30 cellular contexts compared by ENCODE assay signal in the genomic region with DNA sequence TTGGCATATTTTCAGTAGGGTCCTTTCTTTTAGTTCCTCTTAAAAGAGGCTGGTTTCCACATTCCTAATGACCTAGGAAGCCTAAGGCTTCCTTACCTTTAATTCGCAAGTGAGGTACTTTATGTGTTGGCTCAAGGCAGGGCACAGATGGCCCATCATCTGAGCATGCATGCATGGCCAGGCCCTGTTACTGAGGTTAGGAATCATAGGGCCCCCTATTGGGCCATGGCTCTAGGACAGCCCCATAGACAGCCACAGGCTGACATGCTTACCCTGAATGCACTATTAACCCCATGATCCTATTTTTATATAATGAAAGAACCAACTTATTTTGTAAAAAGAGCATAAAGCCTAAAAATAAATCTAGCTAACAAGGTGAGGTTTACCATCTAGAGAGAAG.
"Had no signal": no experiment of that assay in that cellular context is flagged by ENCODE, and none has a peak within 500 bp of the region (broad histone marks: within the 10 kb centered on the region; RNA-seq: fewer than 3 reads in every experiment).

No MANE protein-coding gene starts in this region.

- H3K4me1 Mint-ChIP-seq: activated CD8-positive, alpha-beta memory T cell treated with anti-CD3 and anti-CD28 coated beads, Interleukin-2, amount 10 ng/mL, durations not matched to agents 7 days and 5 days; T-cell had no signal

- H3K36me3 Mint-ChIP-seq: activated CD8-positive, alpha-beta memory T cell treated with anti-CD3 and anti-CD28 coated beads, Interleukin-2, amount 10 ng/mL, durations not matched to agents 7 days and 5 days; activated naive CD8-positive, alpha-beta T cell; T-cell had no signal

- H3K27me3 Mint-ChIP-seq: activated CD8-positive, alpha-beta memory T cell treated with anti-CD3 and anti-CD28 coated beads, Interleukin-2, amount 10 ng/mL, durations not matched to agents 7 days and 5 days; activated naive CD8-positive, alpha-beta T cell; activated T-cell treated with anti-CD3 and anti-CD28 coated beads, Interleukin-2, amount 50 U/mL, for 24 hours; T-cell had no signal

- H3K27ac Mint-ChIP-seq: activated CD8-positive, alpha-beta memory T cell treated with anti-CD3 and anti-CD28 coated beads, Interleukin-2, amount 10 ng/mL, durations not matched to agents 7 days and 5 days; activated naive CD4-positive, alpha-beta T cell treated with anti-CD3 and anti-CD28 coated beads for 36 hours; activated naive CD8-positive, alpha-beta T cell; activated T-cell treated with anti-CD3 and anti-CD28 coated beads, Interleukin-2, amount 50 U/mL, for 24 hours; activated T-helper 1 cell treated with anti-CD3 and anti-CD28 coated beads, Interleukin-12 subunit alpha, Interleukin-12 subunit beta, Interleukin-2, Interleukin-4 antibody, amounts not matched to agents 30 ng/mL and 10 ng/mL and 1 ng/mL, durations not matched to agents 14 hours and 24 hours and 36 hours; T-cell had no signal

- DNase-seq: activated CD4-positive, alpha-beta T cell treated with anti-CD3 and anti-CD28 coated beads for 4 hours; activated CD8-positive, alpha-beta memory T cell treated with anti-CD3 and anti-CD28 coated beads, Interleukin-2, amount 10 ng/mL, durations not matched to agents 7 days and 5 days; activated effector memory CD4-positive, alpha-beta T cell treated with anti-CD3 and anti-CD28 coated beads, Interleukin-2, amount 50 U/mL, for 16 hours; activated naive CD4-positive, alpha-beta T cell treated with anti-CD3 and anti-CD28 coated beads for 36 hours; activated T-cell treated with anti-CD3 and anti-CD28 coated beads, Interleukin-2, amount 50 U/mL, for 24 hours; amygdala; brain microvascular endothelial cell; KBM-7; NCI-H1048; NCI-H146; NCI-H2029; NCI-H2107; NCI-H2171 treated with DMSO at 0.1 percent for 48 hours; NCI-H226; NCI-H510A; NCI-H774; NK-92 treated with Interleukin-12 subunit alpha and Interleukin-12 subunit beta, amount 100 ng/mL, for 24 hours; OCI-M1; RPMI8226; T-cell; T-helper 2 cell; T1000 had no signal

- H3K4me3 Mint-ChIP-seq: activated CD8-positive, alpha-beta memory T cell treated with anti-CD3 and anti-CD28 coated beads, Interleukin-2, amount 10 ng/mL, durations not matched to agents 7 days and 5 days; activated naive CD4-positive, alpha-beta T cell treated with anti-CD3 and anti-CD28 coated beads for 36 hours; activated naive CD8-positive, alpha-beta T cell; activated T-cell treated with anti-CD3 and anti-CD28 coated beads, Interleukin-2, amount 50 U/mL, for 24 hours; activated T-helper 1 cell treated with anti-CD3 and anti-CD28 coated beads, Interleukin-12 subunit alpha, Interleukin-12 subunit beta, Interleukin-2, Interleukin-4 antibody, amounts not matched to agents 30 ng/mL and 10 ng/mL and 1 ng/mL, durations not matched to agents 14 hours and 24 hours and 36 hours; T-cell had no signal

- ATAC-seq: activated CD4-positive, CD25-positive, alpha-beta regulatory T cell treated with anti-CD3 and anti-CD28 coated beads, Interleukin-2, amount 50 U/mL, for 24 hours; activated CD8-positive, alpha-beta memory T cell treated with anti-CD3 and anti-CD28 coated beads, Interleukin-2, amount 10 ng/mL, durations not matched to agents 7 days and 5 days; Panc1; Right ventricle myocardium inferior; T-cell had no signal

- H3K27ac ChIP-seq: brain microvascular endothelial cell, cardiac muscle cell, coronary artery, VCaP had no signal

- H3K4me3 ChIP-seq: cardiac muscle cell, coronary artery had no signal

- H3K36me3 ChIP-seq: brain microvascular endothelial cell, cardiac muscle cell had no signal

- H3K27me3 ChIP-seq: brain microvascular endothelial cell, cardiac muscle cell had no signal
